Comparison of ENCODE assay signal across 11 cellular contexts in the genomic region with DNA sequence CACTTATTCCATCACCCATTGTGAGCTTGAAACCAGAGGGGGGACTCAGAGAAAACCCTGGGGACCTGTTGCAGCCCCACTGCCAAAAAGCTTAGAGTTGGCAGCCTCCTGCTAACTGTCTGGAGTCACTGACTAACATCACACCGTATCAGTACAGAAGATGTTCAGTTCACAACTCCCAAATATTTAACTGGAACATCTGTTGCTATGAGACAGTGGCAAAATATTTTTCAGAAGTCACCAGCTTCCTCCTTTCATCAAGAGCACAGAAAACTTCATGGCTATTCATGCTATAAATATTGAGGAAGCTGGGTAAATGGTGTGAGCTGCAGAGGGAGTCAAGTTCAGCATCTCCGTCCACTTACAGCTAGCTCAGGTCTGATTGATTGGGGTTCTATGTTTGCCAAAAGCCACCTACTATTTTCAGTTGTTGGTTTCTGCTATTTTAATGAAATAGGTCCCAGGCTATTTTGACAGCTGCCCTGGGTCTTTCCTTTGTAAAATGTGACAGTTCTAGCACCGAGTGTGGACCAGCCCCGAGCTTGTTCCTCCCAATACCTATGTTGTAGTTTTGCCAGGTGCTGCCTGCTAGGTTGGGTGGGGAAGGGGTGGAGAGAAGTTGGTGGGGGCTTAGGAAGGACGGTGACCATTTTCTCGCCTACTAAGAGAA. TPM values are rescaled to one million over a fixed set of nuclear protein-coding genes. Genes with fewer than 3 reads are reported as not detected.
DNase-seq lines count a peak whose midpoint lies in the region; ATAC-seq, FAIRE-seq and TF ChIP-seq lines count a peak whose summit lies in the region.
"Had no signal": no experiment of that assay in that cellular context is flagged by ENCODE, and none has a peak within 500 bp of the region (broad histone marks: within the 10 kb centered on the region; RNA-seq: fewer than 3 reads in every experiment).

No MANE protein-coding gene starts in this region.

- no peaks in the 10 kb centered on the region for H3K27me3 Mint-ChIP-seq in brain

- peaks cover 15% of the 10 kb centered on the region for H4K20me1 ChIP-seq in keratinocyte (ENCODE audit: control insufficient read depth, extremely low read depth, insufficient read depth, low read length)

- peak overlapping the region; percentile 24 for H3K4me2 ChIP-seq in keratinocyte (ENCODE audit: control insufficient read depth, extremely low read depth, insufficient read depth, low read depth, low read length)

- in situ Hi-C loops in transverse colon (cut with MboI; ENCODE audit: low pct_ligation_motif_present in 1 of 4, low pct_unique_long_range_greater_than_20kb in 1 of 4, low sequenced_read_pairs in 3 of 4), result no loop called here

- no peak for FAIRE-seq in keratinocyte (lab: Jason Lieb, UNC)

- H3K9me3 Mint-ChIP-seq in brain, result peaks cover 0 to 7% (median 0%) of the 10 kb centered on the region in 5 experiments

- intact Hi-C loops in transverse colon (cut with DNase I; ENCODE audit: low total_unique reads), result no loop called here
- intact Hi-C loops in aorta (cut with DNase I), result no loop called here

- H3K4me1 ChIP-seq in keratinocyte (ENCODE audit: control insufficient read depth, extremely low read depth, insufficient read depth, low read length), result peaks cover 36% of the 10 kb centered on the region
- H3K4me1 ChIP-seq in transverse colon, result peaks cover 4 to 50% (median 31%) of the 10 kb centered on the region in 4 donors
- peaks cover 7% of the 10 kb centered on the region in 2 donors for H3K4me1 ChIP-seq in aorta (ENCODE audit: control insufficient read depth in 1 of 2, insufficient read depth in 2 of 2, low read length in 2 of 2)
- H3K4me1 ChIP-seq: adrenal gland had no signal

- ATAC-seq in aorta (ENCODE audit: low FRiP score), result no peak

- no peaks in the 10 kb centered on the region for H3K27me3 ChIP-seq in keratinocyte (ENCODE audit: control insufficient read depth, extremely low read depth, insufficient read depth, low read length)
- no peaks in the 10 kb centered on the region for H3K27me3 ChIP-seq in transverse colon
- no peaks in the 10 kb centered on the region for H3K27me3 ChIP-seq in aorta (ENCODE audit: control insufficient read depth in 1 of 2, insufficient read depth in 2 of 2, low read length in 1 of 2)
- H3K27me3 ChIP-seq: adrenal gland had no signal

- no peak overlapping the region for H2AFZ ChIP-seq in keratinocyte (ENCODE audit: control insufficient read depth, low read length)

- dilution Hi-C loops in keratinocyte (cut with MboI; ENCODE audit: extremely low pct_ligation_motif_present, low sequenced_read_pairs), result no loop called here

- H3K36me3 Mint-ChIP-seq in brain, result peaks cover 49% of the 10 kb centered on the region

- H3K9me1 ChIP-seq in keratinocyte (ENCODE audit: control insufficient read depth, extremely low read depth, insufficient read depth, low read length), result no peaks in the 10 kb centered on the region

- no peak for TF ChIP-seq POLR2A in transverse colon (IDR thresholded peaks at IDR 0.05)

- H3K9ac ChIP-seq in keratinocyte (ENCODE audit: control insufficient read depth, extremely low read depth, insufficient read depth, low read length), result no peak overlapping the region

- H3K9me3 ChIP-seq in keratinocyte (ENCODE audit: control insufficient read depth, low read depth, low read length) (no peaks in the 10 kb centered on the region), transverse colon (no peaks in the 10 kb centered on the region), aorta (ENCODE audit: control insufficient read depth, low read length) (no peaks in the 10 kb centered on the region)
- H3K9me3 ChIP-seq: adrenal gland had no signal

- peaks cover 59% of the 10 kb centered on the region for H3K4me1 Mint-ChIP-seq in brain

- DNase-seq in DMS53 (lab: John Stamatoyannopoulos, UW), result peak; percentile 46
- no peak for DNase-seq in DMS53 treated with DMSO at 0.1 percent for 48 hours (lab: John Stamatoyannopoulos, UW; ENCODE audit: unreplicated experiment)
- no peak for DNase-seq in keratinocyte (ENCODE audit: low read depth, low spot score)
- no peak for DNase-seq in transverse colon
- DNase-seq in DMS79 treated with DMSO at 0.1 percent for 48 hours (lab: John Stamatoyannopoulos, UW), result no peak
- DNase-seq in aorta, result no peak
- DNase-seq in HUDEP-2 (lab: John Stamatoyannopoulos, UW; ENCODE audit: unreplicated experiment in 76 of 76), result no peak
- DNase-seq: NCI-H1436 had no signal

- peak overlapping the region; percentile 13 to 75 (median 66) for H3K27ac Mint-ChIP-seq in brain

- H3K4me3 Mint-ChIP-seq in brain, result no peak overlapping the region

- no peak overlapping the region for H3K4me3 ChIP-seq in keratinocyte (ENCODE audit: control insufficient read depth in 2 of 3, extremely low read depth in 1 of 3, insufficient read depth in 2 of 3, low read depth in 1 of 3, low read length in 3 of 3)
- H3K4me3 ChIP-seq in transverse colon, result no peak overlapping the region
- H3K4me3 ChIP-seq in aorta (ENCODE audit: low read length in 2 of 2), result no peak overlapping the region
- H3K4me3 ChIP-seq: adrenal gland had no signal

- TF ChIP-seq CTCF in brain (conservative IDR thresholded peaks at IDR 0.05) (no peak), keratinocyte (optimal IDR thresholded peaks at IDR 0.05 in 1 of 3, IDR thresholded peaks at IDR 0.05 in 1 of 3, conservative IDR thresholded peaks at IDR 0.05 in 1 of 3; ENCODE audit: extremely low read depth in 1 of 3, insufficient read depth in 2 of 3, low read length in 3 of 3) (no peak), transverse colon (IDR thresholded peaks at IDR 0.05) (no peak)

- H3K27ac ChIP-seq in keratinocyte (ENCODE audit: control insufficient read depth, insufficient read depth, low read length) (peak overlapping the region; percentile 37), transverse colon (peak overlapping the region; percentile 57 to 85 (median 69)), aorta (ENCODE audit: low read depth in 1 of 2, low read length in 2 of 2) (peak overlapping the region in 1 of 2 donors; percentile 37)
- H3K27ac ChIP-seq: 22Rv1 had no signal

- H3K36me3 ChIP-seq in keratinocyte (ENCODE audit: control insufficient read depth in 2 of 2, extremely low read depth in 1 of 2, insufficient read depth in 2 of 2, low read length in 2 of 2) (peaks cover 39 to 56% of the 10 kb centered on the region in 2 experiments), transverse colon (no peaks in the 10 kb centered on the region), aorta (ENCODE audit: control insufficient read depth in 1 of 2, insufficient read depth in 2 of 2, low read length in 1 of 2) (no peaks in the 10 kb centered on the region)
- H3K36me3 ChIP-seq: adrenal gland had no signal

- H3K79me2 ChIP-seq in keratinocyte (ENCODE audit: control insufficient read depth, insufficient read depth, low read length), result peaks cover 87% of the 10 kb centered on the region

- no peak for TF ChIP-seq EP300 in transverse colon (IDR thresholded peaks at IDR 0.05; ENCODE audit: low read depth)

- 33% methylated on average over 2 to 6 of the region's 6 CpGs for WGBS in transverse colon (ENCODE audit: low coverage in 1 of 2), 2 donors
- WGBS in aorta, 2 donors, result 28 to 31% methylated on average over 6 of the region's 6 CpGs

RNA-seq across cellular contexts. Expression of a gene that starts 9.8 kb away (rescaled TPM):
- polyA plus RNA-seq in brain (ENCODE audit: insufficient read depth, low read depth, low replicate concordance) (43.5 TPM), keratinocyte (479 to 701 TPM (median 598 TPM) in 3 replicates), aorta (100 to 1,000 TPM; 137 to 187 TPM)
- polyA plus RNA-seq in keratinocyte (2011; ENCODE audit: low read depth), result 90.6 TPM
- 405 and 737 TPM in 2 replicates for polyA plus RNA-seq in keratinocyte (2011; cell fraction: cytosol; rRNA removed)
- 443 and 589 TPM in 2 replicates for polyA plus RNA-seq in keratinocyte (2011; cell fraction: nucleus; rRNA removed)
- 202 and 788 TPM in 2 replicates for polyA plus RNA-seq in keratinocyte (2012; ENCODE audit: low replicate concordance)
- polyA minus RNA-seq in keratinocyte, result 445 to 619 TPM (median 547 TPM) in 3 replicates
- 1,165 TPM for polyA minus RNA-seq in keratinocyte (2011; cell fraction: cytosol; rRNA and poly(A)+ RNA removed)
- polyA minus RNA-seq in keratinocyte (2011; cell fraction: nucleus; rRNA and poly(A)+ RNA removed), result 338 and 341 TPM in 2 replicates
- total RNA-seq in transverse colon (100 to 1,000 TPM in 2 of 4 donors, 10 to 100 TPM in 2; 61.0 to 164 (median 108) TPM), aorta (100 to 1,000 TPM; 155 to 257 TPM)

RNA-seq across cellular contexts. Expression of a gene that starts 59.2 kb away (rescaled TPM):
- polyA plus RNA-seq in brain (ENCODE audit: insufficient read depth, low read depth, low replicate concordance), result 42.3 TPM
- 31.0 to 47.5 TPM (median 42.2 TPM) in 3 replicates for polyA plus RNA-seq in keratinocyte
- polyA plus RNA-seq in keratinocyte (2011; ENCODE audit: low read depth), result 57.6 TPM
- 31.3 and 36.9 TPM in 2 replicates for polyA plus RNA-seq in keratinocyte (2011; cell fraction: cytosol; rRNA removed)
- 55.3 and 62.9 TPM in 2 replicates for polyA plus RNA-seq in keratinocyte (2011; cell fraction: nucleus; rRNA removed)
- polyA plus RNA-seq in keratinocyte (2012; ENCODE audit: low replicate concordance), result 37.8 and 39.1 TPM in 2 replicates
- 15.5 to 37.2 TPM (median 30.0 TPM) in 3 replicates for polyA minus RNA-seq in keratinocyte
- 34.0 TPM for polyA minus RNA-seq in keratinocyte (2011; cell fraction: cytosol; rRNA and poly(A)+ RNA removed)
- 26.8 and 46.2 TPM in 2 replicates for polyA minus RNA-seq in keratinocyte (2011; cell fraction: nucleus; rRNA and poly(A)+ RNA removed)
- 10 to 100 TPM; 74.1 to 95.6 (median 92.6) TPM for total RNA-seq in transverse colon
- 10 to 100 TPM; 26.0 to 31.6 TPM for total RNA-seq in aorta
- 10 to 100 TPM; 17.9 to 25.2 TPM for polyA plus RNA-seq in aorta
